In the genomic region with DNA sequence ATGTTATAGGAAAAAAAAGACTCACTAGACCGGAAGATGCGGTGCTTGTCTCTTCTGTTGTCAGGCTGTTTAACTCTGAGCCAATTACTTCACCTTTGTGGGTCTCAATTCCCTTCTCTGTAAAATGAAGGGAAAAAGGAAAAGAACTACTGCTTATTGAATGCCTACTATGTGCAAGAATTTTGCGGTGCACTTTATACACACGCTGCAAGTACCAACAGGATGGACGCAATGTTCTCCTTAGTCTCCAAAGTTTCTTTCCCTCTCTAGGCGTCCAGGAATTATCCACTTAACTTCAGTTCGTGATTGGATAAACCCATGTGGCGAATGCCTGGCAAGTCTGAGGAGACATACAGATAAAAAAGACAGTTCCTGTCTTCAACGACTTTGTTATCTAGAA, we compare ENCODE assay signal across 30 cellular contexts.
"Had no signal": no experiment of that assay in that cellular context is flagged by ENCODE, and none has a peak within 500 bp of the region (broad histone marks: within the 10 kb centered on the region; RNA-seq: fewer than 3 reads in every experiment).

No MANE protein-coding gene starts in this region.

- H3K79me2 ChIP-seq: hepatocyte had no signal

- H2AFZ ChIP-seq: hepatocyte had no signal

- H3K4me3 Mint-ChIP-seq: activated CD4-positive, alpha-beta memory T cell treated with anti-CD3 and anti-CD28 coated beads for 36 hours; activated CD4-positive, alpha-beta T cell treated with anti-CD3 and anti-CD28 coated beads for 36 hours; activated CD4-positive, alpha-beta T cell treated with anti-CD3 and anti-CD28 coated beads, Interleukin-2, amount 10 ng/mL, durations not matched to agents 24 days and 14 days; activated CD8-positive, alpha-beta memory T cell treated with anti-CD3 and anti-CD28 coated beads, Interleukin-2, amount 10 ng/mL, durations not matched to agents 7 days and 5 days; activated CD8-positive, alpha-beta T cell treated with anti-CD3 and anti-CD28 coated beads, Interleukin-2, amount 10 ng/mL, durations not matched to agents 7 days and 5 days; activated naive CD4-positive, alpha-beta T cell treated with anti-CD3 and anti-CD28 coated beads, Interleukin-2, amount 10 ng/mL, durations not matched to agents 7 days and 5 days; activated naive CD8-positive, alpha-beta T cell; activated T-cell treated with anti-CD3 and anti-CD28 coated beads, Interleukin-2, amount 50 U/mL, for 72 hours; effector memory CD8-positive, alpha-beta T cell had no signal

- H3K4me1 Mint-ChIP-seq: activated CD4-positive, alpha-beta T cell treated with anti-CD3 and anti-CD28 coated beads for 36 hours; activated CD4-positive, alpha-beta T cell treated with anti-CD3 and anti-CD28 coated beads, Interleukin-2, amount 10 ng/mL, durations not matched to agents 24 days and 14 days; activated CD8-positive, alpha-beta memory T cell treated with anti-CD3 and anti-CD28 coated beads, Interleukin-2, amount 10 ng/mL, durations not matched to agents 7 days and 5 days; activated naive CD4-positive, alpha-beta T cell treated with anti-CD3 and anti-CD28 coated beads, Interleukin-2, amount 10 ng/mL, durations not matched to agents 7 days and 5 days had no signal

- DNase-seq: activated CD4-positive, alpha-beta memory T cell treated with anti-CD3 and anti-CD28 coated beads for 36 hours; activated CD4-positive, alpha-beta T cell treated with anti-CD3 and anti-CD28 coated beads for 36 hours; activated CD4-positive, alpha-beta T cell treated with anti-CD3 and anti-CD28 coated beads, Interleukin-2, amount 10 ng/mL, durations not matched to agents 24 days and 14 days; activated CD4-positive, CD25-positive, alpha-beta regulatory T cell; activated CD4-positive, CD25-positive, alpha-beta regulatory T cell treated with anti-CD3 and anti-CD28 coated beads, Interleukin-2, amount 50 U/mL, for 72 hours; activated CD8-positive, alpha-beta memory T cell treated with anti-CD3 and anti-CD28 coated beads, Interleukin-2, amount 10 ng/mL, durations not matched to agents 7 days and 5 days; activated CD8-positive, alpha-beta memory T cell treated with anti-CD3 and anti-CD28 coated beads, Interleukin-2, amount 50 U/mL, for 4 hours; activated CD8-positive, alpha-beta T cell treated with anti-CD3 and anti-CD28 coated beads, Interleukin-2, amount 10 ng/mL, durations not matched to agents 7 days and 5 days; activated gamma-delta T cell; activated naive CD4-positive, alpha-beta T cell; activated naive CD4-positive, alpha-beta T cell treated with anti-CD3 and anti-CD28 coated beads, Interleukin-2, amount 10 ng/mL, durations not matched to agents 7 days and 5 days; activated T-cell treated with anti-CD3 and anti-CD28 coated beads, Interleukin-2, amount 50 U/mL, for 1 hour; activated T-cell treated with anti-CD3 and anti-CD28 coated beads, Interleukin-2, amount 50 U/mL, for 72 hours; amniotic stem cell; anterior cingulate cortex; body of pancreas; caudate nucleus; cortex of kidney; dermis blood vessel endothelial cell; effector CD4-positive, alpha-beta T cell; effector memory CD8-positive, alpha-beta T cell; erythroblast; foreskin keratinocyte; gastrocnemius medialis; heart right ventricle; T-helper 2 cell had no signal

- H3K4me1 ChIP-seq: body of pancreas, esophagus muscularis mucosa, foreskin keratinocyte, gastrocnemius medialis, heart right ventricle had no signal

- ATAC-seq: activated CD4-positive, alpha-beta T cell treated with anti-CD3 and anti-CD28 coated beads for 36 hours; activated CD8-positive, alpha-beta memory T cell treated with anti-CD3 and anti-CD28 coated beads, Interleukin-2, amount 10 ng/mL, durations not matched to agents 7 days and 5 days; activated CD8-positive, alpha-beta T cell treated with anti-CD3 and anti-CD28 coated beads, Interleukin-2, amount 10 ng/mL, durations not matched to agents 7 days and 5 days; activated T-cell treated with anti-CD3 and anti-CD28 coated beads, Interleukin-2, amount 50 U/mL, for 72 hours; body of pancreas; effector memory CD8-positive, alpha-beta T cell; foreskin keratinocyte; gastrocnemius medialis; heart right ventricle had no signal

- FAIRE-seq: colon had no signal

- H3K36me3 ChIP-seq: esophagus muscularis mucosa, gastrocnemius medialis, heart right ventricle had no signal

- H3K36me3 Mint-ChIP-seq: activated CD4-positive, alpha-beta memory T cell treated with anti-CD3 and anti-CD28 coated beads for 36 hours; activated CD8-positive, alpha-beta memory T cell treated with anti-CD3 and anti-CD28 coated beads, Interleukin-2, amount 10 ng/mL, durations not matched to agents 7 days and 5 days; activated naive CD4-positive, alpha-beta T cell treated with anti-CD3 and anti-CD28 coated beads, Interleukin-2, amount 10 ng/mL, durations not matched to agents 7 days and 5 days; activated naive CD8-positive, alpha-beta T cell had no signal

- H3K27ac ChIP-seq: body of pancreas, esophagus muscularis mucosa, foreskin keratinocyte, gastrocnemius medialis, heart right ventricle, hepatocyte had no signal

- H3K4me3 ChIP-seq: body of pancreas, esophagus muscularis mucosa, gastrocnemius medialis, heart right ventricle, hepatocyte had no signal

- H3K4me2 ChIP-seq: hepatocyte had no signal

- H3K27me3 ChIP-seq: body of pancreas, esophagus muscularis mucosa, foreskin keratinocyte, gastrocnemius medialis, heart right ventricle, hepatocyte had no signal

- H3K27me3 Mint-ChIP-seq: activated CD4-positive, alpha-beta memory T cell treated with anti-CD3 and anti-CD28 coated beads for 36 hours; activated CD4-positive, alpha-beta T cell treated with anti-CD3 and anti-CD28 coated beads for 36 hours; activated CD4-positive, alpha-beta T cell treated with anti-CD3 and anti-CD28 coated beads, Interleukin-2, amount 10 ng/mL, durations not matched to agents 24 days and 14 days; activated naive CD4-positive, alpha-beta T cell treated with anti-CD3 and anti-CD28 coated beads, Interleukin-2, amount 10 ng/mL, durations not matched to agents 7 days and 5 days; activated naive CD8-positive, alpha-beta T cell; effector memory CD8-positive, alpha-beta T cell had no signal

- H3K9me3 ChIP-seq: body of pancreas, esophagus muscularis mucosa, gastrocnemius medialis, heart right ventricle had no signal

- H3K9me3 Mint-ChIP-seq: activated CD4-positive, alpha-beta memory T cell treated with anti-CD3 and anti-CD28 coated beads for 36 hours; activated CD4-positive, alpha-beta T cell treated with anti-CD3 and anti-CD28 coated beads, Interleukin-2, amount 10 ng/mL, durations not matched to agents 24 days and 14 days; activated naive CD4-positive, alpha-beta T cell treated with anti-CD3 and anti-CD28 coated beads, Interleukin-2, amount 10 ng/mL, durations not matched to agents 7 days and 5 days; activated T-cell treated with anti-CD3 and anti-CD28 coated beads, Interleukin-2, amount 50 U/mL, for 72 hours; effector memory CD8-positive, alpha-beta T cell had no signal

- H3K27ac Mint-ChIP-seq: activated CD4-positive, alpha-beta memory T cell treated with anti-CD3 and anti-CD28 coated beads for 36 hours; activated CD4-positive, alpha-beta T cell treated with anti-CD3 and anti-CD28 coated beads for 36 hours; activated CD4-positive, alpha-beta T cell treated with anti-CD3 and anti-CD28 coated beads, Interleukin-2, amount 10 ng/mL, durations not matched to agents 24 days and 14 days; activated CD8-positive, alpha-beta memory T cell treated with anti-CD3 and anti-CD28 coated beads, Interleukin-2, amount 10 ng/mL, durations not matched to agents 7 days and 5 days; activated CD8-positive, alpha-beta T cell treated with anti-CD3 and anti-CD28 coated beads, Interleukin-2, amount 10 ng/mL, durations not matched to agents 7 days and 5 days; activated naive CD4-positive, alpha-beta T cell treated with anti-CD3 and anti-CD28 coated beads, Interleukin-2, amount 10 ng/mL, durations not matched to agents 7 days and 5 days; activated naive CD8-positive, alpha-beta T cell; activated T-cell treated with anti-CD3 and anti-CD28 coated beads, Interleukin-2, amount 50 U/mL, for 72 hours; effector memory CD8-positive, alpha-beta T cell had no signal
